ENCODE assay signal across 21 cellular contexts in genomic region chr14:105899657-105900397, GRCh38.
"Had no signal": no experiment of that assay in that cellular context is flagged by ENCODE, and none has a peak within 500 bp of the region (broad histone marks: within the 10 kb centered on the region; RNA-seq: fewer than 3 reads in every experiment).

No MANE protein-coding gene starts in this region.

- H3K27ac ChIP-seq: foreskin keratinocyte, neutrophil, pancreas, right lobe of liver, testis, uterus had no signal

- H3K9me3 ChIP-seq: neutrophil, pancreas, right lobe of liver, testis, uterus had no signal

- ATAC-seq: activated naive CD4-positive, alpha-beta T cell treated with anti-CD3 and anti-CD28 coated beads, Interleukin-2, amount 50 U/mL, for 72 hours; activated T-helper 17 cell treated with anti-CD3 and anti-CD28 coated beads, Interleukin-2, amount 50 U/mL, for 72 hours; foreskin keratinocyte; left ventricle myocardium superior; pancreas; right lobe of liver had no signal

- H3K4me1 ChIP-seq: foreskin keratinocyte, pancreas, right lobe of liver, testis, uterus had no signal

- H3K27me3 ChIP-seq: foreskin keratinocyte, pancreas, right lobe of liver, testis, uterus had no signal

- H3K4me3 ChIP-seq: pancreas, right lobe of liver, testis, uterus had no signal

- H3K36me3 ChIP-seq: neutrophil, pancreas, right lobe of liver, uterus had no signal

- DNase-seq: activated CD4-positive, alpha-beta T cell treated with anti-CD3 and anti-CD28 coated beads, Interleukin-2, amount 50 U/mL, for 1 hour; activated CD4-positive, CD25-positive, alpha-beta regulatory T cell treated with anti-CD3 and anti-CD28 coated beads, Interleukin-2, amount 50 U/mL, for 72 hours; activated CD8-positive, alpha-beta memory T cell treated with anti-CD3 and anti-CD28 coated beads, Interleukin-2, amount 50 U/mL, for 4 hours; activated T-cell treated with anti-CD3 and anti-CD28 coated beads, Interleukin-2, amount 50 U/mL, for 24 hours; effector CD4-positive, alpha-beta T cell; erythroblast; foreskin keratinocyte; kidney glomerular epithelial cell; left ventricle myocardium superior; mammary epithelial cell; right lobe of liver; small intestine; stimulated activated CD4-positive, alpha-beta T cell treated with anti-CD3 and anti-CD28 coated beads, Interleukin-15, amount 100 ng/mL, for 24 hours; T1000; testis; trophoblast cell; uterus had no signal
